1 cellular context compared by ENCODE assay signal in the genomic region with DNA sequence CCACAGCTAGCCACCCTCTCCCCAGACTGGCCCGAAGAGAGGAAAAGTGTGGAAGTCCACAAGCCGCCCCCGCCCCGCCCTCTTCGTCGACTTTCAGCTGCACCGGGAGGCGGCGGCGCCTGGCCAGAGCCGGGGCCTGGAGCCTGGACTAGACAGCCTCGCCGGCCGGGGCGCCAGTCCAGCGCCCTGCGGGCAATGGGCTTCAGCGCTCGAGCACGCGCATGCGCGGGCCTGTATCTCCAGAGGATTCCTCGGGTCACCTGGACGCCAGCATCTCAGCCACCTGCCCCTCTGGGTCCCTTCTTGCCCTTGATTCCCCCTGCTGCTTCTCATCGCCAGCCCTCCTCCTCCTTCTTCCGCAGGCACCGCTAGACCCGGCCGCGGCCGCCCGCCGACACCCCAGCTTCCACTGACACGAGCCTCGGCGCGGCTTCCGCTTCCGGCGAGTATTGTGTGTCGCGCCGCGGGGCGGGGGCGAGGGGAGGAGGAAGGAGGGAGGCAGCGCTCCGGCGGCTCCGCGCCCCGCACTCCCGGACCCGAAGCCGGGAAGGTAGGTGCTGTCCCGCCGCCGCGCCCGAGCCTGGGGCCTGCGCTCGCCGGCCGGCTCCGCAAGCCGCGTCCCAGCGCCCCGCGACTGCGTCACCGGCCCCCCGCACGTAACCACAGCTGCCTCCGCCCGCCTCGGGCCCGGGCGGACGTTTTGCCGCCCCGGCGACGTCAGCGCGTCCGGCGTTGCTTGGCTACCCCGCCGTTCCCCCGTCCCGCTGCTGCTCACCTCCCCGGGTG.
A peak's percentile ranks its signal among the peaks of the same experiment; 100 is the strongest.
TF ChIP-seq lines count a peak whose summit lies in the region.

A gene (plus strand): TSS at position 482 of the 786 bp plus-strand sequence. CDS start 2,391 bp downstream, outside the sequence.

TF ChIP-seq in HepG2, 621 proteins besides CTCF, POLR2A, EP300 and RAD21 (continued from another document and continues in another):
- TF ChIP-seq, protein P1, sequence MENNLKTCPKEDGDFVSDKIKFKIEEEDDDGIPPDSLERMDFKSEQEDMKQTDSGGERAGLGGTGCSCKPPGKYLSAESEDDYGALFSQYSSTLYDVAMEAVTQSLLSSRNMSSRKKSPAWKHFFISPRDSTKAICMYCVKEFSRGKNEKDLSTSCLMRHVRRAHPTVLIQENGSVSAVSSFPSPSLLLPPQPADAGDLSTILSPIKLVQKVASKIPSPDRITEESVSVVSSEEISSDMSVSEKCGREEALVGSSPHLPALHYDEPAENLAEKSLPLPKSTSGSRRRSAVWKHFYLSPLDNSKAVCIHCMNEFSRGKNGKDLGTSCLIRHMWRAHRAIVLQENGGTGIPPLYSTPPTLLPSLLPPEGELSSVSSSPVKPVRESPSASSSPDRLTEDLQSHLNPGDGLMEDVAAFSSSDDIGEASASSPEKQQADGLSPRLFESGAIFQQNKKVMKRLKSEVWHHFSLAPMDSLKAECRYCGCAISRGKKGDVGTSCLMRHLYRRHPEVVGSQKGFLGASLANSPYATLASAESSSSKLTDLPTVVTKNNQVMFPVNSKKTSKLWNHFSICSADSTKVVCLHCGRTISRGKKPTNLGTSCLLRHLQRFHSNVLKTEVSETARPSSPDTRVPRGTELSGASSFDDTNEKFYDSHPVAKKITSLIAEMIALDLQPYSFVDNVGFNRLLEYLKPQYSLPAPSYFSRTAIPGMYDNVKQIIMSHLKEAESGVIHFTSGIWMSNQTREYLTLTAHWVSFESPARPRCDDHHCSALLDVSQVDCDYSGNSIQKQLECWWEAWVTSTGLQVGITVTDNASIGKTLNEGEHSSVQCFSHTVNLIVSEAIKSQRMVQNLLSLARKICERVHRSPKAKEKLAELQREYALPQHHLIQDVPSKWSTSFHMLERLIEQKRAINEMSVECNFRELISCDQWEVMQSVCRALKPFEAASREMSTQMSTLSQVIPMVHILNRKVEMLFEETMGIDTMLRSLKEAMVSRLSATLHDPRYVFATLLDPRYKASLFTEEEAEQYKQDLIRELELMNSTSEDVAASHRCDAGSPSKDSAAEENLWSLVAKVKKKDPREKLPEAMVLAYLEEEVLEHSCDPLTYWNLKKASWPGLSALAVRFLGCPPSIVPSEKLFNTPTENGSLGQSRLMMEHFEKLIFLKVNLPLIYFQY (CRISPR knock-in tag; IDR thresholded peaks at IDR 0.05; ENCODE audit: borderline replicate concordance), result no peak
- TF ChIP-seq, protein P2, sequence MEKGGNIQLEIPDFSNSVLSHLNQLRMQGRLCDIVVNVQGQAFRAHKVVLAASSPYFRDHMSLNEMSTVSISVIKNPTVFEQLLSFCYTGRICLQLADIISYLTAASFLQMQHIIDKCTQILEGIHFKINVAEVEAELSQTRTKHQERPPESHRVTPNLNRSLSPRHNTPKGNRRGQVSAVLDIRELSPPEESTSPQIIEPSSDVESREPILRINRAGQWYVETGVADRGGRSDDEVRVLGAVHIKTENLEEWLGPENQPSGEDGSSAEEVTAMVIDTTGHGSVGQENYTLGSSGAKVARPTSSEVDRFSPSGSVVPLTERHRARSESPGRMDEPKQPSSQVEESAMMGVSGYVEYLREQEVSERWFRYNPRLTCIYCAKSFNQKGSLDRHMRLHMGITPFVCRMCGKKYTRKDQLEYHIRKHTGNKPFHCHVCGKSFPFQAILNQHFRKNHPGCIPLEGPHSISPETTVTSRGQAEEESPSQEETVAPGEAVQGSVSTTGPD (CRISPR knock-in tag; IDR thresholded peaks at IDR 0.05), result no peak
- TF ChIP-seq NR1H2 (CRISPR knock-in tag; IDR thresholded peaks at IDR 0.05; ENCODE audit: borderline replicate concordance, low read depth), result 0 out of 2 replicates have a peak, but pooled peaks have one; percentile 27
- TF ChIP-seq, protein P3, sequence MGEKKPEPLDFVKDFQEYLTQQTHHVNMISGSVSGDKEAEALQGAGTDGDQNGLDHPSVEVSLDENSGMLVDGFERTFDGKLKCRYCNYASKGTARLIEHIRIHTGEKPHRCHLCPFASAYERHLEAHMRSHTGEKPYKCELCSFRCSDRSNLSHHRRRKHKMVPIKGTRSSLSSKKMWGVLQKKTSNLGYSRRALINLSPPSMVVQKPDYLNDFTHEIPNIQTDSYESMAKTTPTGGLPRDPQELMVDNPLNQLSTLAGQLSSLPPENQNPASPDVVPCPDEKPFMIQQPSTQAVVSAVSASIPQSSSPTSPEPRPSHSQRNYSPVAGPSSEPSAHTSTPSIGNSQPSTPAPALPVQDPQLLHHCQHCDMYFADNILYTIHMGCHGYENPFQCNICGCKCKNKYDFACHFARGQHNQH (CRISPR knock-in tag; IDR thresholded peaks at IDR 0.05), result no peak
- TF ChIP-seq, protein P4, sequence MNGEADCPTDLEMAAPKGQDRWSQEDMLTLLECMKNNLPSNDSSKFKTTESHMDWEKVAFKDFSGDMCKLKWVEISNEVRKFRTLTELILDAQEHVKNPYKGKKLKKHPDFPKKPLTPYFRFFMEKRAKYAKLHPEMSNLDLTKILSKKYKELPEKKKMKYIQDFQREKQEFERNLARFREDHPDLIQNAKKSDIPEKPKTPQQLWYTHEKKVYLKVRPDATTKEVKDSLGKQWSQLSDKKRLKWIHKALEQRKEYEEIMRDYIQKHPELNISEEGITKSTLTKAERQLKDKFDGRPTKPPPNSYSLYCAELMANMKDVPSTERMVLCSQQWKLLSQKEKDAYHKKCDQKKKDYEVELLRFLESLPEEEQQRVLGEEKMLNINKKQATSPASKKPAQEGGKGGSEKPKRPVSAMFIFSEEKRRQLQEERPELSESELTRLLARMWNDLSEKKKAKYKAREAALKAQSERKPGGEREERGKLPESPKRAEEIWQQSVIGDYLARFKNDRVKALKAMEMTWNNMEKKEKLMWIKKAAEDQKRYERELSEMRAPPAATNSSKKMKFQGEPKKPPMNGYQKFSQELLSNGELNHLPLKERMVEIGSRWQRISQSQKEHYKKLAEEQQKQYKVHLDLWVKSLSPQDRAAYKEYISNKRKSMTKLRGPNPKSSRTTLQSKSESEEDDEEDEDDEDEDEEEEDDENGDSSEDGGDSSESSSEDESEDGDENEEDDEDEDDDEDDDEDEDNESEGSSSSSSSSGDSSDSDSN (CRISPR knock-in tag; IDR thresholded peaks at IDR 0.05), result peak; percentile 83
- no peak for TF ChIP-seq SMC3 (IDR thresholded peaks at IDR 0.05; ENCODE audit: low read length)
- TF ChIP-seq ZNF616 (CRISPR knock-in tag; IDR thresholded peaks at IDR 0.05; ENCODE audit: low read depth), result peak; percentile 2; the same call in 1 of the 2 replicates
- TF ChIP-seq, protein P5, sequence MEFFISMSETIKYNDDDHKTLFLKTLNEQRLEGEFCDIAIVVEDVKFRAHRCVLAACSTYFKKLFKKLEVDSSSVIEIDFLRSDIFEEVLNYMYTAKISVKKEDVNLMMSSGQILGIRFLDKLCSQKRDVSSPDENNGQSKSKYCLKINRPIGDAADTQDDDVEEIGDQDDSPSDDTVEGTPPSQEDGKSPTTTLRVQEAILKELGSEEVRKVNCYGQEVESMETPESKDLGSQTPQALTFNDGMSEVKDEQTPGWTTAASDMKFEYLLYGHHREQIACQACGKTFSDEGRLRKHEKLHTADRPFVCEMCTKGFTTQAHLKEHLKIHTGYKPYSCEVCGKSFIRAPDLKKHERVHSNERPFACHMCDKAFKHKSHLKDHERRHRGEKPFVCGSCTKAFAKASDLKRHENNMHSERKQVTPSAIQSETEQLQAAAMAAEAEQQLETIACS (CRISPR knock-in tag; IDR thresholded peaks at IDR 0.05), result peak; percentile 81
- peak; percentile 76; the same call in 1 of the 2 replicates for TF ChIP-seq ZFP82 (CRISPR knock-in tag; IDR thresholded peaks at IDR 0.05; ENCODE audit: borderline replicate concordance)
- TF ChIP-seq ZNF598 (CRISPR knock-in tag; IDR thresholded peaks at IDR 0.05; ENCODE audit: borderline replicate concordance), result peak; percentile 55; the same call in 1 of the 2 replicates
- TF ChIP-seq ZNF33A (CRISPR knock-in tag; IDR thresholded peaks at IDR 0.05; ENCODE audit: borderline replicate concordance), result no peak
- TF ChIP-seq, protein P6, sequence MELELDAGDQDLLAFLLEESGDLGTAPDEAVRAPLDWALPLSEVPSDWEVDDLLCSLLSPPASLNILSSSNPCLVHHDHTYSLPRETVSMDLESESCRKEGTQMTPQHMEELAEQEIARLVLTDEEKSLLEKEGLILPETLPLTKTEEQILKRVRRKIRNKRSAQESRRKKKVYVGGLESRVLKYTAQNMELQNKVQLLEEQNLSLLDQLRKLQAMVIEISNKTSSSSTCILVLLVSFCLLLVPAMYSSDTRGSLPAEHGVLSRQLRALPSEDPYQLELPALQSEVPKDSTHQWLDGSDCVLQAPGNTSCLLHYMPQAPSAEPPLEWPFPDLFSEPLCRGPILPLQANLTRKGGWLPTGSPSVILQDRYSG (CRISPR knock-in tag; IDR thresholded peaks at IDR 0.05), result peak; percentile 77; the same call in 1 of the 2 replicates
- TF ChIP-seq SRSF9 (IDR thresholded peaks at IDR 0.05; ENCODE audit: borderline replicate concordance, insufficient read depth, low read depth, low read length, poor library complexity, severe bottlenecking), result no peak
- TF ChIP-seq NCOA5 (CRISPR knock-in tag; IDR thresholded peaks at IDR 0.05), result no peak
- peak; percentile 54; the same call in 1 of the 2 replicates for TF ChIP-seq ISL2 (CRISPR knock-in tag; IDR thresholded peaks at IDR 0.05)
- TF ChIP-seq, protein P7, sequence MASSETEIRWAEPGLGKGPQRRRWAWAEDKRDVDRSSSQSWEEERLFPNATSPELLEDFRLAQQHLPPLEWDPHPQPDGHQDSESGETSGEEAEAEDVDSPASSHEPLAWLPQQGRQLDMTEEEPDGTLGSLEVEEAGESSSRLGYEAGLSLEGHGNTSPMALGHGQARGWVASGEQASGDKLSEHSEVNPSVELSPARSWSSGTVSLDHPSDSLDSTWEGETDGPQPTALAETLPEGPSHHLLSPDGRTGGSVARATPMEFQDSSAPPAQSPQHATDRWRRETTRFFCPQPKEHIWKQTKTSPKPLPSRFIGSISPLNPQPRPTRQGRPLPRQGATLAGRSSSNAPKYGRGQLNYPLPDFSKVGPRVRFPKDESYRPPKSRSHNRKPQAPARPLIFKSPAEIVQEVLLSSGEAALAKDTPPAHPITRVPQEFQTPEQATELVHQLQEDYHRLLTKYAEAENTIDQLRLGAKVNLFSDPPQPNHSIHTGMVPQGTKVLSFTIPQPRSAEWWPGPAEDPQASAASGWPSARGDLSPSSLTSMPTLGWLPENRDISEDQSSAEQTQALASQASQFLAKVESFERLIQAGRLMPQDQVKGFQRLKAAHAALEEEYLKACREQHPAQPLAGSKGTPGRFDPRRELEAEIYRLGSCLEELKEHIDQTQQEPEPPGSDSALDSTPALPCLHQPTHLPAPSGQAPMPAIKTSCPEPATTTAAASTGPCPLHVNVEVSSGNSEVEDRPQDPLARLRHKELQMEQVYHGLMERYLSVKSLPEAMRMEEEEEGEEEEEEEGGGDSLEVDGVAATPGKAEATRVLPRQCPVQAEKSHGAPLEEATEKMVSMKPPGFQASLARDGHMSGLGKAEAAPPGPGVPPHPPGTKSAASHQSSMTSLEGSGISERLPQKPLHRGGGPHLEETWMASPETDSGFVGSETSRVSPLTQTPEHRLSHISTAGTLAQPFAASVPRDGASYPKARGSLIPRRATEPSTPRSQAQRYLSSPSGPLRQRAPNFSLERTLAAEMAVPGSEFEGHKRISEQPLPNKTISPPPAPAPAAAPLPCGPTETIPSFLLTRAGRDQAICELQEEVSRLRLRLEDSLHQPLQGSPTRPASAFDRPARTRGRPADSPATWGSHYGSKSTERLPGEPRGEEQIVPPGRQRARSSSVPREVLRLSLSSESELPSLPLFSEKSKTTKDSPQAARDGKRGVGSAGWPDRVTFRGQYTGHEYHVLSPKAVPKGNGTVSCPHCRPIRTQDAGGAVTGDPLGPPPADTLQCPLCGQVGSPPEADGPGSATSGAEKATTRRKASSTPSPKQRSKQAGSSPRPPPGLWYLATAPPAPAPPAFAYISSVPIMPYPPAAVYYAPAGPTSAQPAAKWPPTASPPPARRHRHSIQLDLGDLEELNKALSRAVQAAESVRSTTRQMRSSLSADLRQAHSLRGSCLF (CRISPR knock-in tag; IDR thresholded peaks at IDR 0.05; ENCODE audit: borderline replicate concordance), result no peak
- TF ChIP-seq ZNF570 (CRISPR knock-in tag; IDR thresholded peaks at IDR 0.05; ENCODE audit: borderline replicate concordance), result no peak; the same call in 1 of the 2 replicates
- TF ChIP-seq, protein P8, sequence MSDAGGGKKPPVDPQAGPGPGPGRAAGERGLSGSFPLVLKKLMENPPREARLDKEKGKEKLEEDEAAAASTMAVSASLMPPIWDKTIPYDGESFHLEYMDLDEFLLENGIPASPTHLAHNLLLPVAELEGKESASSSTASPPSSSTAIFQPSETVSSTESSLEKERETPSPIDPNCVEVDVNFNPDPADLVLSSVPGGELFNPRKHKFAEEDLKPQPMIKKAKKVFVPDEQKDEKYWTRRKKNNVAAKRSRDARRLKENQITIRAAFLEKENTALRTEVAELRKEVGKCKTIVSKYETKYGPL (CRISPR knock-in tag; IDR thresholded peaks at IDR 0.05), result peak; percentile 56; the same call in 1 of the 2 replicates
- no peak; the same call in 1 of the 2 replicates for TF ChIP-seq ZFP1 (CRISPR knock-in tag; IDR thresholded peaks at IDR 0.05)
- no peak for TF ChIP-seq SETDB1 (CRISPR knock-in tag; IDR thresholded peaks at IDR 0.05; ENCODE audit: borderline replicate concordance)
- no peak for TF ChIP-seq CEBPB (IDR thresholded peaks at IDR 0.05; ENCODE audit: borderline replicate concordance, low read depth, low read length)
- TF ChIP-seq MXD4 (CRISPR knock-in tag; IDR thresholded peaks at IDR 0.05), result no peak; the same call in 1 of the 2 replicates
- TF ChIP-seq, protein P9, sequence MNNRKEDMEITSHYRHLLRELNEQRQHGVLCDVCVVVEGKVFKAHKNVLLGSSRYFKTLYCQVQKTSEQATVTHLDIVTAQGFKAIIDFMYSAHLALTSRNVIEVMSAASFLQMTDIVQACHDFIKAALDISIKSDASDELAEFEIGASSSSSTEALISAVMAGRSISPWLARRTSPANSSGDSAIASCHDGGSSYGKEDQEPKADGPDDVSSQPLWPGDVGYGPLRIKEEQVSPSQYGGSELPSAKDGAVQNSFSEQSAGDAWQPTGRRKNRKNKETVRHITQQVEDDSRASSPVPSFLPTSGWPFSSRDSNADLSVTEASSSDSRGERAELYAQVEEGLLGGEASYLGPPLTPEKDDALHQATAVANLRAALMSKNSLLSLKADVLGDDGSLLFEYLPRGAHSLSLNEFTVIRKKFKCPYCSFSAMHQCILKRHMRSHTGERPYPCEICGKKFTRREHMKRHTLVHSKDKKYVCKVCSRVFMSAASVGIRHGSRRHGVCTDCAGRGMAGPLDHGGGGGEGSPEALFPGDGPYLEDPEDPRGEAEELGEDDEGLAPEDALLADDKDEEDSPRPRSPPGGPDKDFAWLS (CRISPR knock-in tag; IDR thresholded peaks at IDR 0.05; ENCODE audit: borderline replicate concordance), result 0 out of 2 replicates have a peak, but pooled peaks have one; percentile 83
- TF ChIP-seq ZMYM4 (CRISPR knock-in tag; IDR thresholded peaks at IDR 0.05), result peak; percentile 39; the same call in 1 of the 2 replicates
- TF ChIP-seq, protein P10, sequence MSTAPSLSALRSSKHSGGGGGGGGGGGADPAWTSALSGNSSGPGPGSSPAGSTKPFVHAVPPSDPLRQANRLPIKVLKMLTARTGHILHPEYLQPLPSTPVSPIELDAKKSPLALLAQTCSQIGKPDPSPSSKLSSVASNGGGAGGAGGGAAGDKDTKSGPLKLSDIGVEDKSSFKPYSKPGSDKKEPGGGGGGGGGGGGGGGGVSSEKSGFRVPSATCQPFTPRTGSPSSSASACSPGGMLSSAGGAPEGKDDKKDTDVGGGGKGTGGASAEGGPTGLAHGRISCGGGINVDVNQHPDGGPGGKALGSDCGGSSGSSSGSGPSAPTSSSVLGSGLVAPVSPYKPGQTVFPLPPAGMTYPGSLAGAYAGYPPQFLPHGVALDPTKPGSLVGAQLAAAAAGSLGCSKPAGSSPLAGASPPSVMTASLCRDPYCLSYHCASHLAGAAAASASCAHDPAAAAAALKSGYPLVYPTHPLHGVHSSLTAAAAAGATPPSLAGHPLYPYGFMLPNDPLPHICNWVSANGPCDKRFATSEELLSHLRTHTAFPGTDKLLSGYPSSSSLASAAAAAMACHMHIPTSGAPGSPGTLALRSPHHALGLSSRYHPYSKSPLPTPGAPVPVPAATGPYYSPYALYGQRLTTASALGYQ (CRISPR knock-in tag; IDR thresholded peaks at IDR 0.05), result peak; percentile 55; the same call in 1 of the 2 replicates
- TF ChIP-seq THAP11 (CRISPR knock-in tag; IDR thresholded peaks at IDR 0.05), result peak; percentile 89
- TF ChIP-seq CHD4 (IDR thresholded peaks at IDR 0.05; ENCODE audit: borderline replicate concordance, low read length), result no peak
- TF ChIP-seq TRIM24 (CRISPR knock-in tag; IDR thresholded peaks at IDR 0.05), result no peak
